ENCODE assay signal across 1 cellular context in the genomic region with DNA sequence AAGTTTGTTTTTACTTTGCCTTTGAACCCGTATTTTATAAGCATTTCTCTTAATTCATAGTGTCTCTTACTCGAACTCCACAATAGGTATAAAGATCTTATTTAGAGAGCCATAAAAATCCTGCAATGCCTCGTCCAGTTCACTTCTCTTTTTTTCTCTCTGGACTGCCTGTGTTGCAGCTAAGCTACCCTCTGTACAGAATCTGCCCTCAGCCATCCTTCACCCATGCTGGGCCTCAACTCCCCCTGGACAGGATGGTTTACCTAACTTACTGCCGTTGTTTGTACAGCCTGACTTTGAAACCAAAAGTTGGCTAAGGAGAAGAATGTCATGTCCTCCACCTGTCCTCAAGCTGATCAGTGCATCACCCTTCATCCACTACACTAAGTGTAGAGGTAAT.
TF ChIP-seq lines count a peak whose summit lies in the region.

No MANE protein-coding gene starts in this region.

TF ChIP-seq in HepG2, 621 proteins besides CTCF, POLR2A, EP300 and RAD21:
- no peak for TF ChIP-seq ZNF768 (CRISPR knock-in tag; IDR thresholded peaks at IDR 0.05)
- TF ChIP-seq, protein P1, sequence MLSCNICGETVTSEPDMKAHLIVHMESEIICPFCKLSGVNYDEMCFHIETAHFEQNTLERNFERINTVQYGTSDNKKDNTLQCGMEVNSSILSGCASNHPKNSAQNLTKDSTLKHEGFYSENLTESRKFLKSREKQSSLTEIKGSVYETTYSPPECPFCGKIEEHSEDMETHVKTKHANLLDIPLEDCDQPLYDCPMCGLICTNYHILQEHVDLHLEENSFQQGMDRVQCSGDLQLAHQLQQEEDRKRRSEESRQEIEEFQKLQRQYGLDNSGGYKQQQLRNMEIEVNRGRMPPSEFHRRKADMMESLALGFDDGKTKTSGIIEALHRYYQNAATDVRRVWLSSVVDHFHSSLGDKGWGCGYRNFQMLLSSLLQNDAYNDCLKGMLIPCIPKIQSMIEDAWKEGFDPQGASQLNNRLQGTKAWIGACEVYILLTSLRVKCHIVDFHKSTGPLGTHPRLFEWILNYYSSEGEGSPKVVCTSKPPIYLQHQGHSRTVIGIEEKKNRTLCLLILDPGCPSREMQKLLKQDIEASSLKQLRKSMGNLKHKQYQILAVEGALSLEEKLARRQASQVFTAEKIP (CRISPR knock-in tag; IDR thresholded peaks at IDR 0.05; ENCODE audit: borderline replicate concordance) = no peak
- TF ChIP-seq HOXA7 (CRISPR knock-in tag; IDR thresholded peaks at IDR 0.05) = no peak
